ENCODE assay signal across 1 cellular context in genomic region chr7:50307368-50308012, GRCh38.
TF ChIP-seq lines count a peak whose summit lies in the region.

No MANE protein-coding gene starts in this region.

TF ChIP-seq in liver, 16 proteins besides CTCF, POLR2A, EP300 and RAD21 (continued from another document):
- TF ChIP-seq TAF1 (conservative IDR thresholded peaks at IDR 0.05) (no peak), GABPA (IDR thresholded peaks at IDR 0.05 in 1 of 2, conservative IDR thresholded peaks at IDR 0.05 in 1 of 2) (no peak), RXRA (IDR thresholded peaks at IDR 0.05) (no peak), ZBTB33 (IDR thresholded peaks at IDR 0.05) (no peak), FOXA2 (IDR thresholded peaks at IDR 0.05) (no peak), SP1 (IDR thresholded peaks at IDR 0.05) (no peak), HNF4G (IDR thresholded peaks at IDR 0.05) (no peak), REST (IDR thresholded peaks at IDR 0.05) (no peak), FOXA1 (IDR thresholded peaks at IDR 0.05) (no peak)
- TF ChIP-seq, protein P1, sequence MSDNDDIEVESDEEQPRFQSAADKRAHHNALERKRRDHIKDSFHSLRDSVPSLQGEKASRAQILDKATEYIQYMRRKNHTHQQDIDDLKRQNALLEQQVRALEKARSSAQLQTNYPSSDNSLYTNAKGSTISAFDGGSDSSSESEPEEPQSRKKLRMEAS (IDR thresholded peaks at IDR 0.05): no peak
- TF ChIP-seq, protein P2, sequence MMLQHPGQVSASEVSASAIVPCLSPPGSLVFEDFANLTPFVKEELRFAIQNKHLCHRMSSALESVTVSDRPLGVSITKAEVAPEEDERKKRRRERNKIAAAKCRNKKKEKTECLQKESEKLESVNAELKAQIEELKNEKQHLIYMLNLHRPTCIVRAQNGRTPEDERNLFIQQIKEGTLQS (IDR thresholded peaks at IDR 0.05): no peak
